ENCODE assay signal across 8 cellular contexts in genomic region chr3:98812851-98813374, GRCh38. TPM values are rescaled to one million over a fixed set of nuclear protein-coding genes. Genes with fewer than 3 reads are reported as not detected.
DNase-seq lines count a peak whose midpoint lies in the region; ATAC-seq, FAIRE-seq and TF ChIP-seq lines count a peak whose summit lies in the region.

No MANE protein-coding gene starts in this region.

- no TSS peak for BruUV-seq in K562 (replicated peaks; lab: Mats Ljungman, UMichigan)

- peaks cover 0 to 3% of the 10 kb centered on the region in 2 experiments; a peak in 1 of 5 replicates for H3K4me1 ChIP-seq in K562 (replicated peaks in 1 of 2; ENCODE audit: control insufficient read depth in 2 of 2, insufficient read depth in 2 of 2, low read length in 2 of 2)

- peak in 2 of 3 experiments; percentile 42 to 59; a peak in 3 of 6 replicates for TF ChIP-seq CTCF in K562 (IDR thresholded peaks at IDR 0.05 in 2 of 3, conservative IDR thresholded peaks at IDR 0.05 in 1 of 3; ENCODE audit: insufficient read depth in 2 of 3, low read depth in 1 of 3, low read length in 3 of 3)

- POLR2A ChIA-PET in K562 (lab: Yijun Ruan, JAX) = no interaction called here

- intact Hi-C loops in K562 (cut with micrococcal nuclease) (loop anchor here (1.0 to 2.0 kb wide), 2 partner anchors 211 to 774 kb away; no protein-coding TSS in a partner anchor), left colon (cut with DNase I, micrococcal nuclease) (no loop called here)

- peak; percentile 58 for ATAC-seq in GM21737 (IDR thresholded peaks at IDR 0.05; ENCODE audit: unreplicated experiment)
- ATAC-seq in K562 = peak; percentile 65
- peak; percentile 64 for ATAC-seq in left colon
- ATAC-seq in GM19035 (IDR thresholded peaks at IDR 0.05; ENCODE audit: unreplicated experiment) = no peak

- CTCF ChIA-PET in K562 (lab: Yijun Ruan, JAX; ENCODE audit: low intra/inter-chr PET ratio) = interaction anchor here (1.7 to 2.3 kb wide), 2 partner anchors 211 to 773 kb away, joined by 13 to 15 read pairs; no protein-coding TSS in a partner anchor

- in situ Hi-C loops in K562 (cut with MboI) = loop anchor here (5.0 to 25.0 kb wide), 4 partner anchors 179 to 776 kb away; partner anchors contain the start of gene GABRR3

- peaks cover 17% of the 10 kb centered on the region; the same call in 2 of the 3 replicates for H3K36me3 ChIP-seq in K562 (ENCODE audit: control insufficient read depth, insufficient read depth, low read length)

- DNase-seq in DMS53 (lab: John Stamatoyannopoulos, UW) (peak; percentile 61), NCI-H187 treated with DMSO at 0.1 percent for 48 hours (lab: John Stamatoyannopoulos, UW) (peak; percentile 44), K562 (ENCODE audit: extremely low read depth in 1 of 4, low spot score in 3 of 4) (peak in 3 of 4 experiments; percentile 6 to 16 (median 9)), left colon (no peak), HuH-7.5 (ENCODE audit: low spot score) (no peak)
- DNase-seq in activated CD4-positive, alpha-beta T cell treated with anti-CD3 and anti-CD28 coated beads, Interleukin-2, amount 50 U/mL, for 1 hour = no peak

- peak; percentile 59 to 60 for TF ChIP-seq RAD21 in K562 (CRISPR knock-in tag; conservative IDR thresholded peaks at IDR 0.05 in 1 of 2, IDR thresholded peaks at IDR 0.05 in 1 of 2)

- no peaks in the 10 kb centered on the region for H3K27me3 ChIP-seq in K562 (ENCODE audit: control insufficient read depth in 2 of 2, insufficient read depth in 2 of 2, low read length in 2 of 2)

- no peaks in the 10 kb centered on the region for H4K20me1 ChIP-seq in K562 (replicated peaks; ENCODE audit: control insufficient read depth, insufficient read depth, low read length)

- no peak for TF ChIP-seq EP300 in K562 (IDR thresholded peaks at IDR 0.05; ENCODE audit: low read length)

- 26% methylated on average over 5 of the region's 5 CpGs for WGBS in K562 (ENCODE audit: insufficient coverage, low coverage, missing lambda C conversion rate)

- H3K9me3 ChIP-seq in K562 (replicated peaks; ENCODE audit: control insufficient read depth, insufficient read depth, low read depth, low read length) = no peaks in the 10 kb centered on the region

- no peak overlapping the region for H3K4me2 ChIP-seq in K562 (ENCODE audit: insufficient read depth, low read length)

- H2AFZ ChIP-seq in K562 (ENCODE audit: low read depth, low read length) = no peak overlapping the region

- no peak overlapping the region for H3K9ac ChIP-seq in K562 (ENCODE audit: insufficient read depth in 1 of 2, low read depth in 2 of 2, low read length in 2 of 2)

- H3K79me2 ChIP-seq in K562 (ENCODE audit: control insufficient read depth, insufficient read depth, low read length) = no peaks in the 10 kb centered on the region

- H3K27ac ChIP-seq in K562 (ENCODE audit: extremely low read depth, low read depth, low read length) = no peak overlapping the region

- FAIRE-seq in K562 (lab: Jason Lieb, UNC) = no peak

- H3K9me1 ChIP-seq in K562 (ENCODE audit: control insufficient read depth, insufficient read depth, low read length) = no peaks in the 10 kb centered on the region

- TF ChIP-seq POLR2A in K562 (conservative IDR thresholded peaks at IDR 0.05) = no peak

- no peak overlapping the region for H3K4me3 ChIP-seq in K562

TF ChIP-seq in K562, 482 proteins besides CTCF, POLR2A, EP300 and RAD21:
- no peak for TF ChIP-seq ZNF668 (CRISPR knock-in tag; IDR thresholded peaks at IDR 0.05)
- TF ChIP-seq ZBTB1 (CRISPR knock-in tag; IDR thresholded peaks at IDR 0.05; ENCODE audit: borderline replicate concordance, low read depth) = no peak
- no peak for TF ChIP-seq ZNF445 (CRISPR knock-in tag; IDR thresholded peaks at IDR 0.05; ENCODE audit: low read depth)
- TF ChIP-seq, protein P1, sequence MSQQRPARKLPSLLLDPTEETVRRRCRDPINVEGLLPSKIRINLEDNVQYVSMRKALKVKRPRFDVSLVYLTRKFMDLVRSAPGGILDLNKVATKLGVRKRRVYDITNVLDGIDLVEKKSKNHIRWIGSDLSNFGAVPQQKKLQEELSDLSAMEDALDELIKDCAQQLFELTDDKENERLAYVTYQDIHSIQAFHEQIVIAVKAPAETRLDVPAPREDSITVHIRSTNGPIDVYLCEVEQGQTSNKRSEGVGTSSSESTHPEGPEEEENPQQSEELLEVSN (IDR thresholded peaks at IDR 0.05; ENCODE audit: borderline replicate concordance in 1 of 2, extremely low read depth in 1 of 2, insufficient read depth in 1 of 2, insufficient read length in 1 of 2, low read depth in 1 of 2, low read length in 1 of 2, poor library complexity in 1 of 2, severe bottlenecking in 1 of 2) = no peak
- no peak for TF ChIP-seq THRA (IDR thresholded peaks at IDR 0.05)

RNA-seq across cellular contexts. Expression of gene ST3GAL6, which starts 49.8 kb away (rescaled TPM):
- total RNA-seq in K562 (2011; cell fraction: chromatin; rRNA removed; ENCODE audit: low replicate concordance) = not detected in 2 replicates
- total RNA-seq in K562 (2011; cell fraction: nucleolus; rRNA removed) = not detected in 2 replicates
- not detected in 2 replicates for total RNA-seq in K562 (2011; cell fraction: nucleoplasm; rRNA removed)
- total RNA-seq in K562 (2014; rRNA removed) (not detected in 2 replicates), K562 (2014; rRNA removed; fragmentation: Illumina TruSeq; extraction: Trizol) (not detected in 2 replicates), K562 (2015; rRNA removed; fragmentation: Illumina TruSeq; extraction: Trizol) (not detected in 2 replicates), K562 (2021) (not detected in 2 replicates), left colon (1 to 10 TPM; 1.7 to 2.8 TPM)
- polyA plus RNA-seq in K562 (2011; rRNA removed) (not detected in 2 replicates), K562 (2014; fragmentation: Illumina TruSeq; extraction: Trizol) (not detected in 2 replicates), K562 (2014; fragmentation: Nextera tagmentation; extraction: Ambion mirVana) (under 1 TPM in 1 of 2 experiments, not detected in 1; 0.14 TPM), K562 (2014; rRNA removed) (not detected in 2 replicates)
- not detected in 2 replicates for polyA plus RNA-seq in K562 (2011; cell fraction: cytosol; rRNA removed)
- polyA plus RNA-seq in K562 (2011; cell fraction: nucleus; rRNA removed) = not detected in 2 replicates
- polyA plus RNA-seq in K562 (2012) = 0.03 and 0.08 TPM in 2 replicates
- not detected in 2 replicates for polyA minus RNA-seq in K562 (2011; rRNA and poly(A)+ RNA removed)
- polyA minus RNA-seq in K562 (2011; cell fraction: cytosol; rRNA and poly(A)+ RNA removed) = not detected in 2 replicates
- polyA minus RNA-seq in K562 (2011; cell fraction: nucleus; rRNA and poly(A)+ RNA removed) = not detected in 2 replicates

Comparison
In these comparisons a context has a peak if more than half of its experiments do, and no peak if none do; other contexts are left out.
1. DNase-seq: peak in DMS53 (single experiment), NCI-H187 treated with DMSO at 0.1 percent for 48 hours (single experiment) and K562 (3 of 4); none in left colon (0 of 2), HuH-7.5 (single experiment) and activated CD4-positive, alpha-beta T cell treated with anti-CD3 and anti-CD28 coated beads, Interleukin-2, amount 50 U/mL, for 1 hour (single experiment).